In genomic region chr11:96778272-96778671, GRCh38 we compare ENCODE assay signal across 21 cellular contexts.
DNase-seq lines count a peak whose midpoint lies in the region; FAIRE-seq and TF ChIP-seq lines count a peak whose summit lies in the region.
"Had no signal": no experiment of that assay in that cellular context is flagged by ENCODE, and none has a peak within 500 bp of the region (broad histone marks: within the 10 kb centered on the region; RNA-seq: fewer than 3 reads in every experiment).

No MANE protein-coding gene starts in this region.

- TF ChIP-seq EP300 in H1 (IDR thresholded peaks at IDR 0.05; ENCODE audit: borderline replicate concordance in 1 of 2, low read depth in 2 of 2, low read length in 2 of 2): no peak

- no peaks in the 10 kb centered on the region for H3K23me2 ChIP-seq in H1 (ENCODE audit: low read depth, low read length)

- intact Hi-C loops in mammary epithelial cell (cut with micrococcal nuclease) (no loop called here), breast epithelium (cut with DNase I; ENCODE audit: low total_unique reads) (no loop called here), Calu3 (cut with micrococcal nuclease; ENCODE audit: unreplicated experiment) (no loop called here)

- H3K27me3 ChIP-seq in mammary epithelial cell (ENCODE audit: insufficient read depth, low read length) (no peaks in the 10 kb centered on the region), breast epithelium (no peaks in the 10 kb centered on the region), H1 (replicated peaks in 1 of 4; ENCODE audit: control insufficient read depth in 3 of 4, extremely low read depth in 1 of 4, insufficient read depth in 3 of 4, low read length in 3 of 4) (no peaks in the 10 kb centered on the region), mesendoderm (ENCODE audit: insufficient read depth, low read length, poor library complexity) (no peaks in the 10 kb centered on the region)
- H3K27me3 ChIP-seq: BLaER1 had no signal

- no peaks in the 10 kb centered on the region for H3K9me3 ChIP-seq in mammary epithelial cell (replicated peaks; ENCODE audit: insufficient read depth, low read length)
- no peaks in the 10 kb centered on the region for H3K9me3 ChIP-seq in breast epithelium
- H3K9me3 ChIP-seq in H1 (ENCODE audit: insufficient read depth in 2 of 2, low read depth in 1 of 2, low read length in 1 of 2): no peaks in the 10 kb centered on the region; a peak in 2 of 4 replicates
- H3K9me3 ChIP-seq: BLaER1 had no signal

- H3K27ac Mint-ChIP-seq in Calu3 (ENCODE audit: unreplicated experiment): no peak overlapping the region
- H3K27ac Mint-ChIP-seq: B cell; CD4-positive, CD25-positive, alpha-beta regulatory T cell; CD8-positive, alpha-beta T cell; H9 had no signal

- BruUV-seq in mammary epithelial cell (replicated peaks; lab: Mats Ljungman, UMichigan) (no TSS peak), Calu3 (replicated peaks; lab: Mats Ljungman, UMichigan) (no TSS peak)

- no peak overlapping the region for H3K4me3 Mint-ChIP-seq in Calu3 (ENCODE audit: low read depth, unreplicated experiment)
- H3K4me3 Mint-ChIP-seq: B cell; CD8-positive, alpha-beta T cell; H9 had no signal

- DNase-seq in mammary epithelial cell (no peak), breast epithelium (ENCODE audit: low spot score in 2 of 2) (no peak), H1 (ENCODE audit: low read depth in 1 of 2, low spot score in 2 of 2) (no peak), mesendoderm (peak; percentile 72), Calu3 (no peak), DMS 273 (lab: John Stamatoyannopoulos, UW; ENCODE audit: unreplicated experiment) (no peak), substantia nigra (lab: John Stamatoyannopoulos, UW) (no peak)
- DNase-seq: Caco-2; CD4-positive, CD25-positive, alpha-beta regulatory T cell; CD8-positive, alpha-beta T cell; DMS53; DMS79 treated with DMSO at 0.1 percent for 48 hours; H9 had no signal

- H3K9ac ChIP-seq in mammary epithelial cell (ENCODE audit: insufficient read depth, low read length) (no peak overlapping the region), H1 (replicated peaks in 1 of 4; ENCODE audit: extremely low read depth in 1 of 4, low read depth in 3 of 4, low read length in 3 of 4) (no peak overlapping the region), mesendoderm (ENCODE audit: low read length) (no peak overlapping the region)
- H3K9ac ChIP-seq: BLaER1 had no signal

- H4K91ac ChIP-seq in H1 (replicated peaks; ENCODE audit: insufficient read length, low read length): no peak overlapping the region

- TF ChIP-seq POLR2A in breast epithelium (IDR thresholded peaks at IDR 0.05) (no peak), H1 (IDR thresholded peaks at IDR 0.05; ENCODE audit: control extremely low read depth in 1 of 2, low read depth in 2 of 2, low read length in 2 of 2) (no peak)

- H3K4me1 Mint-ChIP-seq in Calu3 (ENCODE audit: low read depth, unreplicated experiment): no peaks in the 10 kb centered on the region
- H3K4me1 Mint-ChIP-seq: B cell; CD4-positive, CD25-positive, alpha-beta regulatory T cell had no signal

- H3K36me3 Mint-ChIP-seq in Calu3 (ENCODE audit: insufficient read depth, unreplicated experiment): no peaks in the 10 kb centered on the region
- H3K36me3 Mint-ChIP-seq: CD4-positive, CD25-positive, alpha-beta regulatory T cell; CD8-positive, alpha-beta T cell had no signal

- dilution Hi-C loops in mammary epithelial cell (cut with HindIII; ENCODE audit: low sequenced_read_pairs): no loop called here

- no peak overlapping the region for H3K14ac ChIP-seq in H1 (ENCODE audit: insufficient read length)

- H4K20me1 ChIP-seq in mammary epithelial cell (ENCODE audit: insufficient read depth, low read length) (no peaks in the 10 kb centered on the region), H1 (replicated peaks in 1 of 2; ENCODE audit: control insufficient read depth in 1 of 2, insufficient read depth in 2 of 2, low read length in 2 of 2) (no peaks in the 10 kb centered on the region)
- H4K20me1 ChIP-seq: BLaER1 had no signal

- H3K79me1 ChIP-seq in H1 (ENCODE audit: low read depth, low read length) (no peaks in the 10 kb centered on the region), mesendoderm (ENCODE audit: low read length) (no peaks in the 10 kb centered on the region)

- H2BK12ac ChIP-seq in H1 (ENCODE audit: low read depth, low read length): no peak overlapping the region

- H2AK5ac ChIP-seq in H1 (ENCODE audit: low read depth, low read length): no peak overlapping the region
- H2AK5ac ChIP-seq in mesendoderm (ENCODE audit: low read length): no peak overlapping the region

- no peak overlapping the region for H3K27ac ChIP-seq in mammary epithelial cell (ENCODE audit: insufficient read depth, low read depth, low read length)
- H3K27ac ChIP-seq in breast epithelium: no peak overlapping the region
- no peak overlapping the region for H3K27ac ChIP-seq in H1 (ENCODE audit: low read depth, low read length)
- H3K27ac ChIP-seq in mesendoderm (ENCODE audit: low read depth, low read length): no peak overlapping the region
- no peak overlapping the region for H3K27ac ChIP-seq in substantia nigra (ENCODE audit: low read depth, low read length, poor library complexity, severe bottlenecking)
- H3K27ac ChIP-seq: 22Rv1, BLaER1, C4-2B had no signal

- no peak overlapping the region for H2BK20ac ChIP-seq in H1 (ENCODE audit: low read length)

- H4K8ac ChIP-seq in H1 (ENCODE audit: extremely low read depth, insufficient read depth, low read length): no peak overlapping the region
- H4K8ac ChIP-seq in mesendoderm (ENCODE audit: low read depth, low read length): no peak overlapping the region

- H3K23ac ChIP-seq in H1 (ENCODE audit: insufficient read length) (no peak overlapping the region), mesendoderm (ENCODE audit: low read length) (no peak overlapping the region)

- no peak for TF ChIP-seq CTCF in mammary epithelial cell (conservative IDR thresholded peaks at IDR 0.05 in 1 of 2, IDR thresholded peaks at IDR 0.05 in 1 of 2; ENCODE audit: extremely low read depth in 1 of 2, insufficient read depth in 1 of 2, low read depth in 1 of 2, low read length in 2 of 2)
- TF ChIP-seq CTCF in breast epithelium (IDR thresholded peaks at IDR 0.05): no peak
- no peak for TF ChIP-seq CTCF in H1 (IDR thresholded peaks at IDR 0.05; ENCODE audit: control extremely low read depth in 1 of 3, insufficient read depth in 1 of 3, low read depth in 1 of 3, low read length in 3 of 3)
- TF ChIP-seq CTCF in Calu3 (IDR thresholded peaks at IDR 0.05; ENCODE audit: unreplicated experiment): no peak

- H3K79me2 ChIP-seq in mammary epithelial cell (ENCODE audit: insufficient read depth, low read length) (no peaks in the 10 kb centered on the region), H1 (ENCODE audit: control insufficient read depth in 1 of 2, insufficient read depth in 2 of 2, low read length in 2 of 2) (no peaks in the 10 kb centered on the region), mesendoderm (ENCODE audit: control insufficient read depth, insufficient read depth, low read length) (no peaks in the 10 kb centered on the region)

- no peak overlapping the region for H3K4me3 ChIP-seq in mammary epithelial cell (replicated peaks in 1 of 3; ENCODE audit: insufficient read depth in 1 of 3, low read depth in 2 of 3, low read length in 3 of 3)
- H3K4me3 ChIP-seq in breast epithelium: no peak overlapping the region
- H3K4me3 ChIP-seq in H1 (ENCODE audit: extremely low read depth in 1 of 4, insufficient read depth in 2 of 4, low read depth in 3 of 4, low read length in 4 of 4): no peak overlapping the region
- no peak overlapping the region for H3K4me3 ChIP-seq in mesendoderm (ENCODE audit: low read length)
- H3K4me3 ChIP-seq: BLaER1 had no signal

- H3K4me1 ChIP-seq in mammary epithelial cell (ENCODE audit: insufficient read depth, low read length) (peaks cover 4% of the 10 kb centered on the region), breast epithelium (no peaks in the 10 kb centered on the region), H1 (replicated peaks in 1 of 4; ENCODE audit: control insufficient read depth in 3 of 4, insufficient read depth in 4 of 4, low read length in 3 of 4) (no peaks in the 10 kb centered on the region), mesendoderm (ENCODE audit: control insufficient read depth, low read depth, low read length) (no peaks in the 10 kb centered on the region)
- H3K4me1 ChIP-seq: BLaER1 had no signal

- no peak overlapping the region for H3K4ac ChIP-seq in H1 (replicated peaks; ENCODE audit: insufficient read length, low read depth, low read length)
- no peak overlapping the region for H3K4ac ChIP-seq in mesendoderm (ENCODE audit: low read depth, low read length)

- H3K56ac ChIP-seq in H1 (replicated peaks; ENCODE audit: insufficient read length, low read depth, low read length) (no peak overlapping the region), mesendoderm (ENCODE audit: low read length) (no peak overlapping the region)

- H3K36me3 ChIP-seq in mammary epithelial cell (ENCODE audit: insufficient read depth, low read length): no peaks in the 10 kb centered on the region
- H3K36me3 ChIP-seq in breast epithelium: no peaks in the 10 kb centered on the region
- no peaks in the 10 kb centered on the region for H3K36me3 ChIP-seq in H1 (ENCODE audit: control insufficient read depth in 2 of 4, insufficient read depth in 4 of 4, low read length in 3 of 4)
- H3K36me3 ChIP-seq in mesendoderm (ENCODE audit: control insufficient read depth, insufficient read depth, low read length): no peaks in the 10 kb centered on the region
- H3K36me3 ChIP-seq: BLaER1 had no signal

- FAIRE-seq in H1 (lab: Jason Lieb, UNC): no peak
- FAIRE-seq: A204.1, D721Med, G401.6, GM12892 had no signal

- no peak overlapping the region for H2BK5ac ChIP-seq in H1 (ENCODE audit: low read depth, low read length)
- H2BK5ac ChIP-seq in mesendoderm (ENCODE audit: low read length): no peak overlapping the region

- H3K27me3 Mint-ChIP-seq in Calu3 (ENCODE audit: unreplicated experiment): peaks cover 23% of the 10 kb centered on the region
- H3K27me3 Mint-ChIP-seq: B cell; CD4-positive, CD25-positive, alpha-beta regulatory T cell had no signal

- peak overlapping the region; percentile 22 for H2AFZ ChIP-seq in mammary epithelial cell (ENCODE audit: low read depth, low read length)
- peak overlapping the region; percentile 24; the same call in 1 of the 2 replicates for H2AFZ ChIP-seq in H1 (ENCODE audit: low read length)

- H4K5ac ChIP-seq in H1 (ENCODE audit: insufficient read length, low read depth, low read length) (no peak overlapping the region), mesendoderm (ENCODE audit: low read length) (no peak overlapping the region)

- H2BK15ac ChIP-seq in H1 (ENCODE audit: low read length) (no peak overlapping the region), mesendoderm (replicated peaks; ENCODE audit: low read depth) (no peak overlapping the region)

- no peak overlapping the region for H3K18ac ChIP-seq in H1 (ENCODE audit: extremely low read depth, low read length)
- H3K18ac ChIP-seq in mesendoderm (ENCODE audit: low read length): no peak overlapping the region

- POLR2A ChIA-PET in H1 (lab: Charles Lee; ENCODE audit: partially characterized antibody): no interaction called here

- CTCF ChIA-PET in mammary epithelial cell (lab: Charles Lee; ENCODE audit: low non-redundant PET) (no interaction called here), H1 (lab: Charles Lee; ENCODE audit: partially characterized antibody) (no interaction called here), Calu3 (lab: Charles Lee) (no interaction called here)

- no peaks in the 10 kb centered on the region for H3K9me3 Mint-ChIP-seq in Calu3 (ENCODE audit: low read depth, unreplicated experiment)
- H3K9me3 Mint-ChIP-seq: H9 had no signal

- H3K4me2 ChIP-seq in mammary epithelial cell (ENCODE audit: insufficient read depth, low read depth, low read length) (no peak overlapping the region), H1 (ENCODE audit: insufficient read depth in 1 of 2, low read depth in 2 of 2, low read length in 2 of 2) (no peak overlapping the region), mesendoderm (ENCODE audit: low read length) (no peak overlapping the region)
- H3K4me2 ChIP-seq: BLaER1 had no signal

- in situ Hi-C loops in mammary epithelial cell (cut with MboI; ENCODE audit: low sequenced_read_pairs in 2 of 2): loop anchor here in 1 of 2 donors (25.0 kb wide), 1 partner anchor 316 kb away; no protein-coding TSS in a partner anchor

- no peak for TF ChIP-seq RAD21 in H1 (IDR thresholded peaks at IDR 0.05 in 1 of 2, conservative IDR thresholded peaks at IDR 0.05 in 1 of 2; ENCODE audit: low read depth in 2 of 2, low read length in 2 of 2)

- H2BK120ac ChIP-seq in H1 (replicated peaks; ENCODE audit: low read depth, low read length): no peak overlapping the region
- H2BK120ac ChIP-seq in mesendoderm (ENCODE audit: low read depth, low read length): no peak overlapping the region
